Comparison of ENCODE assay signal across 16 cellular contexts in genomic region chr18:11154983-11155759, GRCh38. TPM values are rescaled to one million over a fixed set of nuclear protein-coding genes. Genes with fewer than 3 reads are reported as not detected.
"Had no signal": no experiment of that assay in that cellular context is flagged by ENCODE, and none has a peak within 500 bp of the region (broad histone marks: within the 10 kb centered on the region; RNA-seq: fewer than 3 reads in every experiment).

No MANE protein-coding gene starts in this region.

- H3K9me3 ChIP-seq: body of pancreas, esophagus squamous epithelium, tibial nerve, vagina had no signal

- H3K4me3 ChIP-seq: body of pancreas, esophagus squamous epithelium, lung, tibial nerve, vagina had no signal

- H3K79me2 ChIP-seq: parathyroid adenoma had no signal

- H2AFZ ChIP-seq: parathyroid adenoma had no signal

- H3K4me1 ChIP-seq: body of pancreas, esophagus squamous epithelium, parathyroid adenoma, vagina had no signal

- H3K27me3 ChIP-seq: body of pancreas, vagina had no signal

- H3K9ac ChIP-seq: parathyroid adenoma had no signal

- H3K27ac ChIP-seq: body of pancreas, esophagus squamous epithelium, parathyroid adenoma, tibial nerve, vagina had no signal

- H3K36me3 ChIP-seq: esophagus squamous epithelium, tibial nerve, vagina had no signal

- ATAC-seq: activated CD8-positive, alpha-beta T cell treated with anti-CD3 and anti-CD28 coated beads for 36 hours; activated naive CD4-positive, alpha-beta T cell treated with anti-CD3 and anti-CD28 coated beads, Interleukin-2, amount 50 U/mL, for 72 hours; activated T-cell treated with anti-CD3 and anti-CD28 coated beads, Interleukin-2, amount 50 U/mL, for 72 hours; body of pancreas; stimulated activated effector memory CD8-positive, alpha-beta T cell treated with anti-CD3 and anti-CD28 coated beads, Interleukin-12 subunit alpha, Interleukin-12 subunit beta, amount 100 ng/mL, for 72 hours; WTC11 had no signal

- DNase-seq: activated CD4-positive, alpha-beta T cell treated with anti-CD3 and anti-CD28 coated beads for 4 hours; activated CD8-positive, alpha-beta memory T cell treated with anti-CD3 and anti-CD28 coated beads, Interleukin-2, amount 50 U/mL, for 4 hours; activated CD8-positive, alpha-beta T cell treated with anti-CD3 and anti-CD28 coated beads for 36 hours; activated gamma-delta T cell; activated T-cell treated with anti-CD3 and anti-CD28 coated beads, Interleukin-2, amount 50 U/mL, for 72 hours; body of pancreas; esophagus squamous epithelium; naive B cell; stimulated activated CD4-positive, alpha-beta T cell treated with anti-CD3 and anti-CD28 coated beads, Interleukin-12 subunit alpha, Interleukin-12 subunit beta, amount 100 ng/mL, for 4 hours had no signal

RNA-seq across cellular contexts. Expression of gene PIEZO2, which starts 5.8 kb away (rescaled TPM):
- total RNA-seq: activated CD8-positive, alpha-beta T cell treated with anti-CD3 and anti-CD28 coated beads for 36 hours; activated naive CD4-positive, alpha-beta T cell treated with anti-CD3 and anti-CD28 coated beads, Interleukin-2, amount 50 U/mL, for 72 hours; activated T-cell treated with anti-CD3 and anti-CD28 coated beads, Interleukin-2, amount 50 U/mL, for 72 hours had no signal
